Comparison of ENCODE assay signal across 22 cellular contexts in the genomic region with DNA sequence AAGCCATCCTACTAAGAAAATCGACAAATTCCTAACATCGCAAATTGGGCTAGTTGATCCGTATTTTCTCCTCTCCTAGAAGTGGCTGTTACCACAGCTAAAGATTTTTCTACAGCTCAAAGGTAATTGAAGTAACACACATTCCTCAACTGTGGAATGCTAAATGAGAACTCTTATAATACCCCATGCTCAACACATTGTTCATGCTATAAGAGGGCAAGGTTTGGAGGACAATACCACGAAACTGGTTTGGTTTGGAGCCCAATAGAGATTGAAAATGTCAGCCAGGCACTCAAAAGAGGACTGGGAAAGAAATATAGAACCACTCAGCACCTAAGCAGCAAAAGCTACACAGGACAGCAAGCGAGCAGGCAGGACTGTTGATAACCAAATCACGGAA. TPM values are rescaled to one million over a fixed set of nuclear protein-coding genes. Genes with fewer than 3 reads are reported as not detected.
DNase-seq lines count a peak whose midpoint lies in the region; ATAC-seq and TF ChIP-seq lines count a peak whose summit lies in the region.
"Had no signal": no experiment of that assay in that cellular context is flagged by ENCODE, and none has a peak within 500 bp of the region (broad histone marks: within the 10 kb centered on the region; RNA-seq: fewer than 3 reads in every experiment).

No MANE protein-coding gene starts in this region.

- H3K27ac Mint-ChIP-seq in H9, result peak overlapping the region in 2 of 3 experiments; percentile 14 to 52; a peak in 1 of 7 replicates
- no peak overlapping the region for H3K27ac Mint-ChIP-seq in activated T-helper 17 cell treated with anti-CD3 and anti-CD28 coated beads, Interleukin-2, amount 50 U/mL, for 72 hours
- H3K27ac Mint-ChIP-seq: CD4-positive, CD25-positive, alpha-beta regulatory T cell had no signal

- H2BK15ac ChIP-seq in H9 (ENCODE audit: low read depth, low read length), result no peak overlapping the region
- no peak overlapping the region for H2BK15ac ChIP-seq in neuronal stem cell (ENCODE audit: low read length)

- DNase-seq in Right ventricle myocardium superior (no peak), left ventricle myocardium superior (no peak), H9 (no peak), lower lobe of right lung (no peak), neuronal stem cell (ENCODE audit: low spot score) (no peak), cerebellum (ENCODE audit: low spot score) (no peak), aorta (no peak)
- DNase-seq: 8988T; BE2C; C1 segment of cervical spinal cord; CD4-positive, CD25-positive, alpha-beta regulatory T cell; CD8-positive, alpha-beta memory T cell; COR-L47; DMS 273 treated with DMSO at 0.1 percent for 48 hours; DMS53; DND-41; EL; GOT3; HCEC 1CT had no signal

- no peaks in the 10 kb centered on the region for H3K23me2 ChIP-seq in H9 (ENCODE audit: insufficient read length, low read depth, low read length, poor library complexity, severe bottlenecking)

- peaks cover 18 to 63% (median 52%) of the 10 kb centered on the region in 3 experiments for H3K36me3 Mint-ChIP-seq in H9 (ENCODE audit: insufficient read depth in 1 of 3, low read depth in 3 of 3)
- no peaks in the 10 kb centered on the region for H3K36me3 Mint-ChIP-seq in activated T-helper 17 cell treated with anti-CD3 and anti-CD28 coated beads, Interleukin-2, amount 50 U/mL, for 72 hours (ENCODE audit: low read depth)

- H3K4me1 Mint-ChIP-seq in H9, result peaks cover 9 to 10% of the 10 kb centered on the region in 2 experiments
- peaks cover 4% of the 10 kb centered on the region for H3K4me1 Mint-ChIP-seq in activated T-helper 17 cell treated with anti-CD3 and anti-CD28 coated beads, Interleukin-2, amount 50 U/mL, for 72 hours

- no peak overlapping the region for H2BK12ac ChIP-seq in H9 (ENCODE audit: insufficient read length, low read depth, low read length)
- no peak overlapping the region for H2BK12ac ChIP-seq in neuronal stem cell (ENCODE audit: low read length)

- H3K79me1 ChIP-seq in H9 (ENCODE audit: insufficient read depth, low read depth, low read length, poor library complexity, severe bottlenecking) (peaks cover 3% of the 10 kb centered on the region), neuronal stem cell (ENCODE audit: low read depth, low read length) (no peaks in the 10 kb centered on the region)

- H3T11ph ChIP-seq in H9 (ENCODE audit: low read length), result no peak overlapping the region

- H3K18ac ChIP-seq in H9 (ENCODE audit: insufficient read length, low read depth, low read length) (no peak overlapping the region), neuronal stem cell (ENCODE audit: low read length) (no peak overlapping the region)

- no peak overlapping the region for H3K4me3 Mint-ChIP-seq in H9
- no peak overlapping the region for H3K4me3 Mint-ChIP-seq in activated T-helper 17 cell treated with anti-CD3 and anti-CD28 coated beads, Interleukin-2, amount 50 U/mL, for 72 hours
- H3K4me3 Mint-ChIP-seq: CD4-positive, CD25-positive, alpha-beta regulatory T cell; CD8-positive, alpha-beta memory T cell had no signal

- no peaks in the 10 kb centered on the region for H4K20me1 ChIP-seq in H9 (ENCODE audit: control insufficient read depth, insufficient read depth, insufficient read length)

- ATAC-seq in Right ventricle myocardium superior (ENCODE audit: poor library complexity) (peak; percentile 28), left ventricle myocardium superior (no peak), lower lobe of right lung (peak; percentile 40 to 65), aorta (ENCODE audit: low FRiP score) (no peak)
- no peak for ATAC-seq in activated T-helper 17 cell treated with anti-CD3 and anti-CD28 coated beads, Interleukin-2, amount 50 U/mL, for 72 hours (replicated peaks)
- ATAC-seq: GM12878 had no signal

- no peaks in the 10 kb centered on the region for H3K9me3 Mint-ChIP-seq in H9
- no peaks in the 10 kb centered on the region for H3K9me3 Mint-ChIP-seq in activated T-helper 17 cell treated with anti-CD3 and anti-CD28 coated beads, Interleukin-2, amount 50 U/mL, for 72 hours
- H3K9me3 Mint-ChIP-seq: CD4-positive, CD25-positive, alpha-beta regulatory T cell; CD8-positive, alpha-beta memory T cell had no signal

- H3K4ac ChIP-seq in H9 (ENCODE audit: low read depth, low read length), result no peak overlapping the region
- H3K4ac ChIP-seq in neuronal stem cell (ENCODE audit: low read length), result no peak overlapping the region

- H3K23ac ChIP-seq in H9 (ENCODE audit: insufficient read length, low read depth, low read length) (no peak overlapping the region), neuronal stem cell (ENCODE audit: low read depth, low read length, poor library complexity) (no peak overlapping the region)

- H3K9ac ChIP-seq in H9 (ENCODE audit: extremely low read depth, insufficient read length, low read length), result no peak overlapping the region
- no peak overlapping the region for H3K9ac ChIP-seq in neuronal stem cell (ENCODE audit: low read depth, low read length, poor library complexity)

- H3K79me2 ChIP-seq in H9 (ENCODE audit: insufficient read depth, low read length), result peaks cover 7% of the 10 kb centered on the region; the same call in 1 of the 2 replicates

- H3K4me1 ChIP-seq in H9 (ENCODE audit: insufficient read depth, low read length), result no peaks in the 10 kb centered on the region; the same call in 1 of the 2 replicates
- H3K4me1 ChIP-seq in lower lobe of right lung, result no peaks in the 10 kb centered on the region
- peaks cover 0 to 2% of the 10 kb centered on the region in 2 donors for H3K4me1 ChIP-seq in neuronal stem cell (ENCODE audit: control insufficient read depth in 2 of 2, insufficient read depth in 1 of 2, low read depth in 1 of 2, low read length in 2 of 2)
- H3K4me1 ChIP-seq in aorta (ENCODE audit: control insufficient read depth in 1 of 2, insufficient read depth in 2 of 2, low read length in 2 of 2), result no peaks in the 10 kb centered on the region
- H3K4me1 ChIP-seq: BE2C had no signal

- H3K9me3 ChIP-seq in H9 (ENCODE audit: control insufficient read depth, low read depth, low read length) (no peaks in the 10 kb centered on the region), lower lobe of right lung (no peaks in the 10 kb centered on the region), neuronal stem cell (replicated peaks in 1 of 2; ENCODE audit: control insufficient read depth in 2 of 2, insufficient read depth in 1 of 2, low read depth in 1 of 2, low read length in 2 of 2) (peaks cover 0 to 3% of the 10 kb centered on the region in 2 donors), aorta (ENCODE audit: control insufficient read depth, low read length) (no peaks in the 10 kb centered on the region)
- H3K9me3 ChIP-seq: BE2C had no signal

- no peak overlapping the region for H2BK20ac ChIP-seq in H9 (ENCODE audit: low read depth, low read length, poor library complexity, severe bottlenecking)

- no peak overlapping the region for H2BK120ac ChIP-seq in H9 (ENCODE audit: low read depth, low read length, poor library complexity, severe bottlenecking)
- H2BK120ac ChIP-seq in neuronal stem cell (ENCODE audit: low read depth, low read length), result no peak overlapping the region

- H2AK5ac ChIP-seq in H9 (ENCODE audit: insufficient read length, low read length), result no peak overlapping the region
- H2AK5ac ChIP-seq in neuronal stem cell (ENCODE audit: low read depth, low read length), result no peak overlapping the region

- H3K56ac ChIP-seq in H9 (ENCODE audit: insufficient read length, low read depth, low read length), result no peak overlapping the region

- intact Hi-C loops in Right ventricle myocardium superior (cut with DNase I) (no loop called here), left ventricle myocardium superior (cut with micrococcal nuclease) (no loop called here), lower lobe of right lung (cut with DNase I) (no loop called here), aorta (cut with DNase I) (no loop called here)

- H2BK5ac ChIP-seq in H9 (ENCODE audit: insufficient read length, low read length) (no peak overlapping the region), neuronal stem cell (ENCODE audit: low read length) (no peak overlapping the region)

- H4K8ac ChIP-seq in H9 (replicated peaks; ENCODE audit: insufficient read length, low read depth, low read length) (no peak overlapping the region), neuronal stem cell (ENCODE audit: low read depth, low read length) (no peak overlapping the region)

- no peak overlapping the region for H4K91ac ChIP-seq in H9 (ENCODE audit: insufficient read length, low read depth, low read length)
- no peak overlapping the region for H4K91ac ChIP-seq in neuronal stem cell (ENCODE audit: low read depth, low read length, poor library complexity)

- H3K4me2 ChIP-seq in H9 (ENCODE audit: insufficient read depth, insufficient read length, low read length) (no peak overlapping the region), neuronal stem cell (ENCODE audit: insufficient read depth, low read length, poor library complexity, severe bottlenecking) (no peak overlapping the region)

- no peak for TF ChIP-seq CTCF in H9 (conservative IDR thresholded peaks at IDR 0.05)
- TF ChIP-seq CTCF in lower lobe of right lung (IDR thresholded peaks at IDR 0.05), result no peak

- no peak overlapping the region for H4K5ac ChIP-seq in H9 (ENCODE audit: insufficient read length, low read depth, low read length)

- H3K36me3 ChIP-seq in lower lobe of right lung, result peaks cover 89% of the 10 kb centered on the region
- H3K36me3 ChIP-seq in neuronal stem cell (replicated peaks in 1 of 2; ENCODE audit: control insufficient read depth in 2 of 2, insufficient read depth in 2 of 2, low read length in 2 of 2), result peaks cover 15 to 81% of the 10 kb centered on the region in 2 donors
- peaks cover 0 to 9% of the 10 kb centered on the region in 2 donors for H3K36me3 ChIP-seq in aorta (ENCODE audit: control insufficient read depth in 1 of 2, insufficient read depth in 2 of 2, low read length in 1 of 2)

- H3K14ac ChIP-seq in H9 (ENCODE audit: insufficient read depth, low read length), result no peak overlapping the region
- no peak overlapping the region for H3K14ac ChIP-seq in neuronal stem cell (ENCODE audit: low read length)

- no peaks in the 10 kb centered on the region for H3K27me3 Mint-ChIP-seq in H9 (ENCODE audit: low read depth)
- H3K27me3 Mint-ChIP-seq in activated T-helper 17 cell treated with anti-CD3 and anti-CD28 coated beads, Interleukin-2, amount 50 U/mL, for 72 hours, result no peaks in the 10 kb centered on the region
- H3K27me3 Mint-ChIP-seq: CD4-positive, CD25-positive, alpha-beta regulatory T cell had no signal

- H3K4me3 ChIP-seq in lower lobe of right lung (no peak overlapping the region), neuronal stem cell (ENCODE audit: low read length in 2 of 2) (no peak overlapping the region), aorta (ENCODE audit: low read length in 2 of 2) (no peak overlapping the region)
- H3K4me3 ChIP-seq: GM12878 had no signal

- H3K27ac ChIP-seq in H9 (ENCODE audit: insufficient read length, low read depth, low read length), result no peak overlapping the region
- no peak overlapping the region for H3K27ac ChIP-seq in lower lobe of right lung
- peak overlapping the region; percentile 29 for H3K27ac ChIP-seq in neuronal stem cell (replicated peaks; ENCODE audit: low read length)
- no peak overlapping the region for H3K27ac ChIP-seq in aorta (ENCODE audit: low read depth in 1 of 2, low read length in 2 of 2)

- no peak overlapping the region for H2AFZ ChIP-seq in H9 (ENCODE audit: low read length)
- H2AFZ ChIP-seq in neuronal stem cell (ENCODE audit: low read length), result no peak overlapping the region

- no CpG with 5 or more reads among the region's 6 CpGs for WGBS in H9 (ENCODE audit: extremely low coverage, insufficient read length, low lambda C conversion rate)
- WGBS in neuronal stem cell (ENCODE audit: extremely low coverage in 2 of 2, insufficient read length in 2 of 2, insufficient replicate concordance in 1 of 2), 2 donors, result no CpG with 5 or more reads among the region's 6 CpGs
- WGBS in aorta, 2 donors, result 95 to 96% methylated on average over 6 of the region's 6 CpGs

- H3K27me3 ChIP-seq in H9 (ENCODE audit: insufficient read depth, low read length), result no peaks in the 10 kb centered on the region
- H3K27me3 ChIP-seq in lower lobe of right lung (ENCODE audit: low read depth), result no peaks in the 10 kb centered on the region
- no peaks in the 10 kb centered on the region for H3K27me3 ChIP-seq in neuronal stem cell (ENCODE audit: control insufficient read depth in 3 of 3, insufficient read depth in 3 of 3, low read depth in 1 of 3, low read length in 3 of 3)
- H3K27me3 ChIP-seq in aorta (ENCODE audit: control insufficient read depth in 1 of 2, insufficient read depth in 2 of 2, low read length in 1 of 2), result no peaks in the 10 kb centered on the region
- H3K27me3 ChIP-seq: BE2C had no signal

RNA-seq across cellular contexts. Expression of a gene that starts 10.1 kb away (rescaled TPM):
- total RNA-seq in Right ventricle myocardium superior (58.7 TPM), left ventricle myocardium superior (66.0 TPM), H9 (2021) (280 and 282 TPM in 2 replicates), lower lobe of right lung (170 TPM), cerebellum (77.3 TPM), aorta (100 to 1,000 TPM; 104 to 133 TPM)
- 319 TPM for polyA plus RNA-seq in neuronal stem cell (2013, experiment 1 of 2)
- polyA plus RNA-seq in neuronal stem cell (2013, experiment 2 of 2), result 332 TPM
- polyA plus RNA-seq in aorta, result 100 to 1,000 TPM; 181 to 298 TPM
- 100 to 1,000 TPM; 349 to 627 TPM for total RNA-seq in activated T-helper 17 cell treated with anti-CD3 and anti-CD28 coated beads, Interleukin-2, amount 50 U/mL, for 72 hours

RNA-seq across cellular contexts. Expression of a gene that starts 38.3 kb away (rescaled TPM):
- total RNA-seq in Right ventricle myocardium superior (not detected), left ventricle myocardium superior (not detected), H9 (2021) (not detected in 2 replicates), lower lobe of right lung (26.1 TPM), cerebellum (not detected), aorta (not detected)
- not detected for polyA plus RNA-seq in neuronal stem cell (2013, experiment 1 of 2)
- not detected for polyA plus RNA-seq in neuronal stem cell (2013, experiment 2 of 2)
- 1 to 10 TPM in 1 of 2 donors, under 1 TPM in 1; 0.38 to 3.1 TPM for polyA plus RNA-seq in aorta
- not detected for total RNA-seq in activated T-helper 17 cell treated with anti-CD3 and anti-CD28 coated beads, Interleukin-2, amount 50 U/mL, for 72 hours
- total RNA-seq: CD4-positive, CD25-positive, alpha-beta regulatory T cell; CD8-positive, alpha-beta memory T cell; G401; GM12878 had no signal
- polyA plus RNA-seq: CD4-positive, CD25-positive, alpha-beta regulatory T cell; CD8-positive, alpha-beta memory T cell had no signal

Comparison
In these comparisons a context has a peak if more than half of its experiments do, and no peak if none do; other contexts are left out.
1. ATAC-seq: peak in Right ventricle myocardium superior (single experiment) and lower lobe of right lung (2 of 2); none in left ventricle myocardium superior (single experiment), aorta (single experiment) and activated T-helper 17 cell treated with anti-CD3 and anti-CD28 coated beads, Interleukin-2, amount 50 U/mL, for 72 hours (single experiment).
2. RNA of a gene that starts 38.3 kb away (total RNA-seq): 26.1 TPM in lower lobe of right lung (single experiment); not detected in cerebellum (single experiment), not detected in aorta, not detected in activated T-helper 17 cell treated with anti-CD3 and anti-CD28 coated beads, Interleukin-2, amount 50 U/mL, for 72 hours, not detected in Right ventricle myocardium superior (single experiment), not detected in left ventricle myocardium superior (single experiment) and not detected in H9; every median in the first group is over 10 times any median in the second.